Comparison of ENCODE assay signal across 11 cellular contexts in genomic region chr19:778910-779653, GRCh38. TPM values are rescaled to one million over a fixed set of nuclear protein-coding genes. Genes with fewer than 3 reads are reported as not detected.
A peak's percentile ranks its signal among the peaks of the same experiment; 100 is the strongest.
DNase-seq lines count a peak whose midpoint lies in the region; TF ChIP-seq lines count a peak whose summit lies in the region.
"Had no signal": no experiment of that assay in that cellular context is flagged by ENCODE, and none has a peak within 500 bp of the region (broad histone marks: within the 10 kb centered on the region; RNA-seq: fewer than 3 reads in every experiment).

No MANE protein-coding gene starts in this region.

- H3K4me1 ChIP-seq in left ventricle myocardium inferior, result peaks cover 35% of the 10 kb centered on the region
- H3K4me1 ChIP-seq in skeletal muscle satellite cell (ENCODE audit: control insufficient read depth, insufficient read depth, low read length), result peaks cover 27% of the 10 kb centered on the region
- H3K4me1 ChIP-seq: uterus had no signal

- intact Hi-C loops in left ventricle myocardium inferior (cut with micrococcal nuclease), result no loop called here

- peak overlapping the region; percentile 42 for H3K4me3 ChIP-seq in left ventricle myocardium inferior
- H3K4me3 ChIP-seq in skeletal muscle satellite cell (ENCODE audit: low read length), result no peak overlapping the region
- H3K4me3 ChIP-seq: uterus had no signal

- TF ChIP-seq CTCF in left ventricle myocardium inferior (IDR thresholded peaks at IDR 0.05; ENCODE audit: borderline replicate concordance), result no peak

- H3K27me3 ChIP-seq in left ventricle myocardium inferior (ENCODE audit: low read depth) (peaks cover 16% of the 10 kb centered on the region), skeletal muscle satellite cell (ENCODE audit: control insufficient read depth, insufficient read depth, low read length) (no peaks in the 10 kb centered on the region)
- H3K27me3 ChIP-seq: uterus had no signal

- DNase-seq in HCEC 1CT (peak; percentile 95), amniotic epithelial cell (ENCODE audit: low read depth) (peak; percentile 99), left ventricle myocardium inferior (no peak), foreskin melanocyte (no peak), immature natural killer cell (no peak), NCI-H1694 treated with DMSO at 0.1 percent for 48 hours (lab: John Stamatoyannopoulos, UW) (no peak)
- DNase-seq in activated T-cell treated with anti-CD3 and anti-CD28 coated beads, Interleukin-2, amount 50 U/mL, for 48 hours, result no peak
- DNase-seq: activated CD4-positive, alpha-beta T cell treated with anti-CD3 and anti-CD28 coated beads, Interleukin-2, amount 10 ng/mL, durations not matched to agents 24 days and 14 days; left colon had no signal

- H3K9me3 ChIP-seq in left ventricle myocardium inferior (replicated peaks), result no peaks in the 10 kb centered on the region
- no peaks in the 10 kb centered on the region for H3K9me3 ChIP-seq in skeletal muscle satellite cell (replicated peaks; ENCODE audit: low read length)
- H3K9me3 ChIP-seq: uterus had no signal

- H3K36me3 ChIP-seq in left ventricle myocardium inferior (no peaks in the 10 kb centered on the region), skeletal muscle satellite cell (ENCODE audit: insufficient read depth, low read length) (no peaks in the 10 kb centered on the region)
- H3K36me3 ChIP-seq: uterus had no signal

- no peak overlapping the region for H3K4me3 Mint-ChIP-seq in immature natural killer cell
- H3K4me3 Mint-ChIP-seq: activated CD4-positive, alpha-beta T cell treated with anti-CD3 and anti-CD28 coated beads, Interleukin-2, amount 10 ng/mL, durations not matched to agents 24 days and 14 days had no signal

- H3K27ac ChIP-seq in left ventricle myocardium inferior (replicated peaks), result peak overlapping the region; percentile 76

- H3K4me2 ChIP-seq in skeletal muscle satellite cell (ENCODE audit: low read length), result peak overlapping the region; percentile 33

- no peak overlapping the region for H3K27ac Mint-ChIP-seq in immature natural killer cell
- H3K27ac Mint-ChIP-seq: activated CD4-positive, alpha-beta T cell treated with anti-CD3 and anti-CD28 coated beads, Interleukin-2, amount 10 ng/mL, durations not matched to agents 24 days and 14 days had no signal

- H3K27me3 Mint-ChIP-seq in immature natural killer cell (ENCODE audit: low read depth in 3 of 3), result peaks cover 3 to 5% (median 3%) of the 10 kb centered on the region in 3 donors
- H3K27me3 Mint-ChIP-seq: activated CD4-positive, alpha-beta T cell treated with anti-CD3 and anti-CD28 coated beads, Interleukin-2, amount 10 ng/mL, durations not matched to agents 24 days and 14 days had no signal

- no peaks in the 10 kb centered on the region for H3K4me1 Mint-ChIP-seq in immature natural killer cell
- H3K4me1 Mint-ChIP-seq: activated CD4-positive, alpha-beta T cell treated with anti-CD3 and anti-CD28 coated beads, Interleukin-2, amount 10 ng/mL, durations not matched to agents 24 days and 14 days had no signal

- H3K9ac ChIP-seq in skeletal muscle satellite cell (ENCODE audit: low read depth, low read length), result peak overlapping the region; percentile 61

- no peaks in the 10 kb centered on the region for H3K36me3 Mint-ChIP-seq in immature natural killer cell

- H3K9me3 Mint-ChIP-seq in immature natural killer cell, result no peaks in the 10 kb centered on the region
- H3K9me3 Mint-ChIP-seq: activated CD4-positive, alpha-beta T cell treated with anti-CD3 and anti-CD28 coated beads, Interleukin-2, amount 10 ng/mL, durations not matched to agents 24 days and 14 days had no signal

RNA-seq across cellular contexts. Expression of gene PTBP1, which starts 18.2 kb away (rescaled TPM):
- 55.6 TPM for total RNA-seq in left ventricle myocardium inferior
- total RNA-seq in skeletal muscle satellite cell (2012; rRNA removed), result 113 and 162 TPM in 2 replicates
- 100 to 1,000 TPM in 1 of 3 donors, 10 to 100 TPM in 2; 70.0 to 185 (median 87.8) TPM for polyA plus RNA-seq in immature natural killer cell

RNA-seq across cellular contexts. Expression of gene MISP, which starts 28.2 kb away (rescaled TPM):
- not detected for total RNA-seq in left ventricle myocardium inferior
- total RNA-seq in skeletal muscle satellite cell (2012; rRNA removed), result 0.22 and 0.25 TPM in 2 replicates
- polyA plus RNA-seq in immature natural killer cell, result not detected
- total RNA-seq: activated CD4-positive, alpha-beta T cell treated with anti-CD3 and anti-CD28 coated beads, Interleukin-2, amount 10 ng/mL, durations not matched to agents 24 days and 14 days had no signal

RNA-seq across cellular contexts. Expression of gene PLPPR3, which starts 42.7 kb away (rescaled TPM):
- not detected for total RNA-seq in left ventricle myocardium inferior
- total RNA-seq in skeletal muscle satellite cell (2012; rRNA removed), result not detected in 2 replicates
- not detected for polyA plus RNA-seq in immature natural killer cell
- total RNA-seq: activated CD4-positive, alpha-beta T cell treated with anti-CD3 and anti-CD28 coated beads, Interleukin-2, amount 10 ng/mL, durations not matched to agents 24 days and 14 days; left colon had no signal

RNA-seq across cellular contexts. Expression of gene AZU1, which starts 48.6 kb away (rescaled TPM):
- total RNA-seq in left ventricle myocardium inferior, result not detected
- not detected in 2 replicates for total RNA-seq in skeletal muscle satellite cell (2012; rRNA removed)
- polyA plus RNA-seq in immature natural killer cell, result not detected
- total RNA-seq: activated CD4-positive, alpha-beta T cell treated with anti-CD3 and anti-CD28 coated beads, Interleukin-2, amount 10 ng/mL, durations not matched to agents 24 days and 14 days; left colon had no signal

Comparison
In these comparisons a context has a peak if more than half of its experiments do, and no peak if none do; other contexts are left out.
1. DNase-seq: peak in HCEC 1CT (single experiment) and amniotic epithelial cell (single experiment); none in left ventricle myocardium inferior (single experiment), activated T-cell treated with anti-CD3 and anti-CD28 coated beads, Interleukin-2, amount 50 U/mL, for 48 hours (0 of 2), foreskin melanocyte (single experiment), immature natural killer cell (0 of 3) and NCI-H1694 treated with DMSO at 0.1 percent for 48 hours (single experiment).